In genomic region chr15:49438970-49439631, GRCh38 we compare ENCODE assay signal across 10 cellular contexts. TPM values are rescaled to one million over a fixed set of nuclear protein-coding genes. Genes with fewer than 3 reads are reported as not detected.
A peak's percentile ranks its signal among the peaks of the same experiment; 100 is the strongest.
DNase-seq lines count a peak whose midpoint lies in the region; ATAC-seq and TF ChIP-seq lines count a peak whose summit lies in the region.
"Had no signal": no experiment of that assay in that cellular context is flagged by ENCODE, and none has a peak within 500 bp of the region (broad histone marks: within the 10 kb centered on the region; RNA-seq: fewer than 3 reads in every experiment).

No MANE protein-coding gene starts in this region.

- no peak overlapping the region for H3K4me3 ChIP-seq in lower lobe of right lung

- no peaks in the 10 kb centered on the region for H3K9me3 ChIP-seq in lower lobe of right lung
- H3K9me3 ChIP-seq: BE2C had no signal

- peak; percentile 75 for ATAC-seq in HG02588 (IDR thresholded peaks at IDR 0.05; ENCODE audit: unreplicated experiment)
- ATAC-seq in lower lobe of right lung: peak; percentile 93 to 94
- ATAC-seq in activated CD8-positive, alpha-beta memory T cell treated with anti-CD3 and anti-CD28 coated beads, Interleukin-2, amount 10 ng/mL, durations not matched to agents 7 days and 5 days: no peak
- no peak for ATAC-seq in GM19455 (IDR thresholded peaks at IDR 0.05; ENCODE audit: unreplicated experiment)

- no peak overlapping the region for H3K4me3 Mint-ChIP-seq in activated CD8-positive, alpha-beta memory T cell treated with anti-CD3 and anti-CD28 coated beads, Interleukin-2, amount 10 ng/mL, durations not matched to agents 7 days and 5 days
- H3K4me3 Mint-ChIP-seq in activated naive CD4-positive, alpha-beta T cell treated with anti-CD3 and anti-CD28 coated beads, Interleukin-2, amount 10 ng/mL, durations not matched to agents 7 days and 5 days: no peak overlapping the region
- H3K4me3 Mint-ChIP-seq: activated naive CD8-positive, alpha-beta T cell treated with anti-CD3 and anti-CD28 coated beads, Interleukin-2, amount 10 ng/mL, durations not matched to agents 7 days and 5 days had no signal

- H3K27me3 ChIP-seq in lower lobe of right lung (ENCODE audit: low read depth): no peaks in the 10 kb centered on the region
- H3K27me3 ChIP-seq: BE2C had no signal

- peak; percentile 55 for DNase-seq in CMK (ENCODE audit: low read depth)
- peak; percentile 40 for DNase-seq in SIG-M5 (lab: John Stamatoyannopoulos, UW)
- peak; percentile 65 for DNase-seq in lower lobe of right lung
- no peak for DNase-seq in activated CD8-positive, alpha-beta memory T cell treated with anti-CD3 and anti-CD28 coated beads, Interleukin-2, amount 10 ng/mL, durations not matched to agents 7 days and 5 days
- no peak for DNase-seq in activated naive CD4-positive, alpha-beta T cell treated with anti-CD3 and anti-CD28 coated beads, Interleukin-2, amount 10 ng/mL, durations not matched to agents 7 days and 5 days
- DNase-seq in SW 1271 (lab: John Stamatoyannopoulos, UW): no peak
- DNase-seq: activated naive CD8-positive, alpha-beta T cell treated with anti-CD3 and anti-CD28 coated beads, Interleukin-2, amount 10 ng/mL, durations not matched to agents 7 days and 5 days; BE2C had no signal

- intact Hi-C loops in lower lobe of right lung (cut with DNase I): no loop called here

- H3K27ac ChIP-seq in lower lobe of right lung: no peak overlapping the region

- peaks cover 15% of the 10 kb centered on the region for H3K4me1 ChIP-seq in lower lobe of right lung
- H3K4me1 ChIP-seq: BE2C had no signal

- no peaks in the 10 kb centered on the region for H3K36me3 ChIP-seq in lower lobe of right lung
- H3K36me3 ChIP-seq: BE2C had no signal

- no peak overlapping the region for H3K27ac Mint-ChIP-seq in activated CD8-positive, alpha-beta memory T cell treated with anti-CD3 and anti-CD28 coated beads, Interleukin-2, amount 10 ng/mL, durations not matched to agents 7 days and 5 days
- H3K27ac Mint-ChIP-seq in activated naive CD4-positive, alpha-beta T cell treated with anti-CD3 and anti-CD28 coated beads, Interleukin-2, amount 10 ng/mL, durations not matched to agents 7 days and 5 days: no peak overlapping the region
- H3K27ac Mint-ChIP-seq: activated naive CD8-positive, alpha-beta T cell treated with anti-CD3 and anti-CD28 coated beads, Interleukin-2, amount 10 ng/mL, durations not matched to agents 7 days and 5 days had no signal

- no peaks in the 10 kb centered on the region for H3K4me1 Mint-ChIP-seq in activated CD8-positive, alpha-beta memory T cell treated with anti-CD3 and anti-CD28 coated beads, Interleukin-2, amount 10 ng/mL, durations not matched to agents 7 days and 5 days
- no peaks in the 10 kb centered on the region for H3K4me1 Mint-ChIP-seq in activated naive CD4-positive, alpha-beta T cell treated with anti-CD3 and anti-CD28 coated beads, Interleukin-2, amount 10 ng/mL, durations not matched to agents 7 days and 5 days
- H3K4me1 Mint-ChIP-seq: activated naive CD8-positive, alpha-beta T cell treated with anti-CD3 and anti-CD28 coated beads, Interleukin-2, amount 10 ng/mL, durations not matched to agents 7 days and 5 days had no signal

- no peak for TF ChIP-seq CTCF in lower lobe of right lung (IDR thresholded peaks at IDR 0.05)

- H3K9me3 Mint-ChIP-seq in activated CD8-positive, alpha-beta memory T cell treated with anti-CD3 and anti-CD28 coated beads, Interleukin-2, amount 10 ng/mL, durations not matched to agents 7 days and 5 days (ENCODE audit: low read depth): no peaks in the 10 kb centered on the region
- H3K9me3 Mint-ChIP-seq in activated naive CD4-positive, alpha-beta T cell treated with anti-CD3 and anti-CD28 coated beads, Interleukin-2, amount 10 ng/mL, durations not matched to agents 7 days and 5 days: no peaks in the 10 kb centered on the region
- H3K9me3 Mint-ChIP-seq: activated naive CD8-positive, alpha-beta T cell treated with anti-CD3 and anti-CD28 coated beads, Interleukin-2, amount 10 ng/mL, durations not matched to agents 7 days and 5 days had no signal

- CTCF ChIA-PET in activated CD8-positive, alpha-beta memory T cell treated with anti-CD3 and anti-CD28 coated beads, Interleukin-2, amount 10 ng/mL, durations not matched to agents 7 days and 5 days (lab: Charles Lee): no interaction called here
- CTCF ChIA-PET in activated naive CD4-positive, alpha-beta T cell treated with anti-CD3 and anti-CD28 coated beads, Interleukin-2, amount 10 ng/mL, durations not matched to agents 7 days and 5 days (lab: Charles Lee): no interaction called here

- no peaks in the 10 kb centered on the region for H3K36me3 Mint-ChIP-seq in activated CD8-positive, alpha-beta memory T cell treated with anti-CD3 and anti-CD28 coated beads, Interleukin-2, amount 10 ng/mL, durations not matched to agents 7 days and 5 days
- H3K36me3 Mint-ChIP-seq in activated naive CD4-positive, alpha-beta T cell treated with anti-CD3 and anti-CD28 coated beads, Interleukin-2, amount 10 ng/mL, durations not matched to agents 7 days and 5 days: no peaks in the 10 kb centered on the region
- H3K36me3 Mint-ChIP-seq: activated naive CD8-positive, alpha-beta T cell treated with anti-CD3 and anti-CD28 coated beads, Interleukin-2, amount 10 ng/mL, durations not matched to agents 7 days and 5 days had no signal

- peaks cover 4% of the 10 kb centered on the region for H3K27me3 Mint-ChIP-seq in activated CD8-positive, alpha-beta memory T cell treated with anti-CD3 and anti-CD28 coated beads, Interleukin-2, amount 10 ng/mL, durations not matched to agents 7 days and 5 days
- H3K27me3 Mint-ChIP-seq in activated naive CD4-positive, alpha-beta T cell treated with anti-CD3 and anti-CD28 coated beads, Interleukin-2, amount 10 ng/mL, durations not matched to agents 7 days and 5 days: no peaks in the 10 kb centered on the region
- H3K27me3 Mint-ChIP-seq: activated naive CD8-positive, alpha-beta T cell treated with anti-CD3 and anti-CD28 coated beads, Interleukin-2, amount 10 ng/mL, durations not matched to agents 7 days and 5 days had no signal

RNA-seq across cellular contexts. Expression of gene FGF7, which starts 16.1 kb away (rescaled TPM):
- 24.2 TPM for total RNA-seq in lower lobe of right lung
- not detected for total RNA-seq in activated CD8-positive, alpha-beta memory T cell treated with anti-CD3 and anti-CD28 coated beads, Interleukin-2, amount 10 ng/mL, durations not matched to agents 7 days and 5 days
- total RNA-seq: activated naive CD8-positive, alpha-beta T cell treated with anti-CD3 and anti-CD28 coated beads, Interleukin-2, amount 10 ng/mL, durations not matched to agents 7 days and 5 days had no signal

Comparison
In these comparisons a context has a peak if more than half of its experiments do, and no peak if none do; other contexts are left out.
1. DNase-seq: peak in CMK (single experiment), SIG-M5 (single experiment) and lower lobe of right lung (single experiment); none in activated CD8-positive, alpha-beta memory T cell treated with anti-CD3 and anti-CD28 coated beads, Interleukin-2, amount 10 ng/mL, durations not matched to agents 7 days and 5 days (single experiment), activated naive CD4-positive, alpha-beta T cell treated with anti-CD3 and anti-CD28 coated beads, Interleukin-2, amount 10 ng/mL, durations not matched to agents 7 days and 5 days (single experiment) and SW 1271 (0 of 2).
2. ATAC-seq: peak in HG02588 (single experiment) and lower lobe of right lung (2 of 2); none in activated CD8-positive, alpha-beta memory T cell treated with anti-CD3 and anti-CD28 coated beads, Interleukin-2, amount 10 ng/mL, durations not matched to agents 7 days and 5 days (single experiment) and GM19455 (single experiment).
3. RNA of gene FGF7, which starts 16.1 kb away (total RNA-seq): 24.2 TPM in lower lobe of right lung (single experiment); not detected in activated CD8-positive, alpha-beta memory T cell treated with anti-CD3 and anti-CD28 coated beads, Interleukin-2, amount 10 ng/mL, durations not matched to agents 7 days and 5 days; every median in the first group is over 10 times any median in the second.